Comparison of ENCODE assay signal across 13 cellular contexts in the genomic region with DNA sequence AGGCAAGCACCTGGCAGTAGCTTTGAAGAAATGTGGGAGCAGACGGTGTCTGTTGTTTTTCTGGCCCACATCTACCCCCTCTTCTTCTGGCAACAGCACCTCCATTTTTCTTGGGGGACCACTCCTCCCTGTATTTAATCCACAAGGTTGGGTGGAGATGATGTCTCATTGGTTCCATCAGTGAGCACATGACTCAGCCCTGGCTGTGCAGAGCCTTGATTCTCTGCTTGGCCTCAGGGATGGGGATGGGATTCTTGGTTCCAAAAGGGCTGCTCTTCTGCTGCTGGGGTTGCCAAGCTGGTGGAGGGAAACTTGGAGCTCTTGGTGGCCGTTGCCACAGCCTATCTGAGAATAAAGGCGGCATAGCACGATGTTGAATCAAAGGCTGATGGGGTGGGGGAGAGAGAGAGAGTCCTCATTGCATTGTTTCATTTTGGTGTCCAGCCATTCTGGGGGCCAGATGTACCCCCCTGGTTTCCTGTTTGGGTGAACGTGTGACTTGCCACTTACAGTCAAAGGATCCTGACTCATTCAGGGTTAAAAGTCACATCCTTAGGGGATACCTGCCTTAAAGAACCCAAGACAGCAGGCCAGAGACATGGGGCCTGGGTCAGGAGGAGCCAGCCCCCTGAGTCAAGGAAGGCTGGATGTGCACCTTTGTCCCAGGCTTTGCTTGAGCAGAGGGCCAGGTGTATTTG. TPM values are rescaled to one million over a fixed set of nuclear protein-coding genes. Genes with fewer than 3 reads are reported as not detected.
DNase-seq lines count a peak whose midpoint lies in the region; ATAC-seq, FAIRE-seq and TF ChIP-seq lines count a peak whose summit lies in the region.
"Had no signal": no experiment of that assay in that cellular context is flagged by ENCODE, and none has a peak within 500 bp of the region (broad histone marks: within the 10 kb centered on the region; RNA-seq: fewer than 3 reads in every experiment).

No MANE protein-coding gene starts in this region.

- intact Hi-C loops in HepG2 (cut with micrococcal nuclease; ENCODE audit: unreplicated experiment) (no loop called here), natural killer cell (cut with micrococcal nuclease) (loop anchor here (2.0 kb wide), 1 partner anchor 36 kb away; no protein-coding TSS in a partner anchor), mammary epithelial cell (cut with micrococcal nuclease) (no loop called here)

- H3K27ac ChIP-seq in liver (ENCODE audit: low read depth in 1 of 2, low read length in 2 of 2), result peak overlapping the region in 1 of 2 donors; percentile 31
- no peak overlapping the region for H3K27ac ChIP-seq in HepG2 (ENCODE audit: extremely low read length, insufficient read depth, low read length)
- H3K27ac ChIP-seq in brain microvascular endothelial cell, result peak overlapping the region; percentile 12
- H3K27ac ChIP-seq in mammary epithelial cell (ENCODE audit: insufficient read depth, low read depth, low read length), result no peak overlapping the region
- H3K27ac ChIP-seq: right lobe of liver, VCaP had no signal

- H3K27me3 Mint-ChIP-seq in natural killer cell (ENCODE audit: low read depth in 2 of 2), result no peaks in the 10 kb centered on the region

- peak overlapping the region; percentile 74 to 81 for H3K27ac Mint-ChIP-seq in natural killer cell
- H3K27ac Mint-ChIP-seq: HFFc6 had no signal

- TF ChIP-seq RAD21 in liver (IDR thresholded peaks at IDR 0.05), result no peak
- no peak for TF ChIP-seq RAD21 in HepG2 (CRISPR knock-in tag; IDR thresholded peaks at IDR 0.05)

- CTCF ChIA-PET in HepG2 (lab: Yijun Ruan, JAX; ENCODE audit: low intra/inter-chr PET ratio, low total read pairs) (no interaction called here), mammary epithelial cell (lab: Charles Lee; ENCODE audit: low non-redundant PET) (no interaction called here)

- peaks cover 18% of the 10 kb centered on the region for H3K79me2 ChIP-seq in HepG2 (ENCODE audit: insufficient read depth, low read length)
- H3K79me2 ChIP-seq in mammary epithelial cell (ENCODE audit: insufficient read depth, low read length), result no peaks in the 10 kb centered on the region

- no TSS peak for BruUV-seq in HepG2 (replicated peaks; lab: Mats Ljungman, UMichigan)
- no TSS peak for BruUV-seq in mammary epithelial cell (replicated peaks; lab: Mats Ljungman, UMichigan)

- TF ChIP-seq CTCF in liver (IDR thresholded peaks at IDR 0.05; ENCODE audit: low read depth, low read length, missing input control) (no peak), HepG2 (CRISPR knock-in tag; IDR thresholded peaks at IDR 0.05) (no peak), brain microvascular endothelial cell (IDR thresholded peaks at IDR 0.05; ENCODE audit: low read depth, low read length, missing control alignments) (no peak), natural killer cell (IDR thresholded peaks at IDR 0.05) (no peak), mammary epithelial cell (conservative IDR thresholded peaks at IDR 0.05 in 1 of 2, IDR thresholded peaks at IDR 0.05 in 1 of 2; ENCODE audit: extremely low read depth in 1 of 2, insufficient read depth in 1 of 2, low read depth in 1 of 2, low read length in 2 of 2) (no peak)

- H3K9me3 Mint-ChIP-seq in natural killer cell, result no peaks in the 10 kb centered on the region
- H3K9me3 Mint-ChIP-seq: HFFc6 had no signal

- ATAC-seq in HepG2 (no peak), natural killer cell (peak; percentile 26 to 61 (median 31)), HG03139 (IDR thresholded peaks at IDR 0.05; ENCODE audit: unreplicated experiment) (no peak)

- H3K36me3 Mint-ChIP-seq in natural killer cell, result no peaks in the 10 kb centered on the region

- H3K4me3 ChIP-seq in liver (ENCODE audit: low read depth in 1 of 3, low read length in 3 of 3), result no peak overlapping the region
- no peak overlapping the region for H3K4me3 ChIP-seq in HepG2 (replicated peaks in 1 of 3; ENCODE audit: insufficient read depth in 1 of 3, low read depth in 2 of 3, low read length in 3 of 3)
- H3K4me3 ChIP-seq in brain microvascular endothelial cell (ENCODE audit: low read depth, low read length), result no peak overlapping the region
- no peak overlapping the region for H3K4me3 ChIP-seq in mammary epithelial cell (replicated peaks in 1 of 3; ENCODE audit: insufficient read depth in 1 of 3, low read depth in 2 of 3, low read length in 3 of 3)
- H3K4me3 ChIP-seq: right lobe of liver had no signal

- no peaks in the 10 kb centered on the region for H3K36me3 ChIP-seq in liver (ENCODE audit: control insufficient read depth in 4 of 4, insufficient read depth in 3 of 4, low read depth in 1 of 4, low read length in 3 of 4)
- no peaks in the 10 kb centered on the region; a peak in 1 of 5 replicates for H3K36me3 ChIP-seq in HepG2 (replicated peaks in 1 of 2; ENCODE audit: control insufficient read depth in 1 of 2, insufficient read depth in 2 of 2, low read length in 2 of 2)
- H3K36me3 ChIP-seq in brain microvascular endothelial cell (replicated peaks), result no peaks in the 10 kb centered on the region
- H3K36me3 ChIP-seq in mammary epithelial cell (ENCODE audit: insufficient read depth, low read length), result no peaks in the 10 kb centered on the region
- H3K36me3 ChIP-seq: right lobe of liver had no signal

- 81% methylated on average over 5 of the region's 5 CpGs for WGBS in liver
- WGBS in HepG2 (ENCODE audit: low lambda C conversion rate), result 76% methylated on average over 5 of the region's 5 CpGs
- WGBS in mammary epithelial cell (ENCODE audit: low coverage, missing lambda C conversion rate), result 80% methylated on average over 5 of the region's 5 CpGs

- peak overlapping the region; percentile 52 for H3K4me3 Mint-ChIP-seq in natural killer cell
- H3K4me3 Mint-ChIP-seq: HFFc6 had no signal

- H3K9me3 ChIP-seq in liver (ENCODE audit: control insufficient read depth in 4 of 4, low read length in 3 of 4) (no peaks in the 10 kb centered on the region), HepG2 (ENCODE audit: low read length) (no peaks in the 10 kb centered on the region), mammary epithelial cell (replicated peaks; ENCODE audit: insufficient read depth, low read length) (no peaks in the 10 kb centered on the region)
- H3K9me3 ChIP-seq: right lobe of liver had no signal

- H3K9ac ChIP-seq in liver (ENCODE audit: low read depth in 1 of 2, low read length in 2 of 2), result no peak overlapping the region
- no peak overlapping the region for H3K9ac ChIP-seq in HepG2 (ENCODE audit: insufficient read depth, low read depth, low read length)
- H3K9ac ChIP-seq in mammary epithelial cell (ENCODE audit: insufficient read depth, low read length), result no peak overlapping the region

- H4K20me1 ChIP-seq in HepG2 (ENCODE audit: insufficient read depth, low read length) (no peaks in the 10 kb centered on the region), mammary epithelial cell (ENCODE audit: insufficient read depth, low read length) (no peaks in the 10 kb centered on the region)

- dilution Hi-C loops in mammary epithelial cell (cut with HindIII; ENCODE audit: low sequenced_read_pairs), result no loop called here

- TF ChIP-seq POLR2A in HepG2 (IDR thresholded peaks at IDR 0.05; ENCODE audit: insufficient read depth in 1 of 2, low read depth in 2 of 2, low read length in 2 of 2), result no peak

- DNase-seq in HepG2 (ENCODE audit: low spot score) (no peak), brain microvascular endothelial cell (no peak), natural killer cell (no peak), T-helper 9 cell (no peak), mammary epithelial cell (no peak), AML-193 (lab: John Stamatoyannopoulos, UW) (no peak)
- DNase-seq: HFFc6, Kasumi-1, NCI-H345, right lobe of liver had no signal

- H2AFZ ChIP-seq in HepG2 (ENCODE audit: low read length), result no peak overlapping the region
- H2AFZ ChIP-seq in mammary epithelial cell (ENCODE audit: low read depth, low read length), result no peak overlapping the region

- H3K4me1 ChIP-seq in liver (ENCODE audit: control insufficient read depth in 4 of 4, insufficient read depth in 4 of 4, low read length in 3 of 4) (peaks cover 0 to 4% (median under 1%) of the 10 kb centered on the region in 4 donors), HepG2 (ENCODE audit: insufficient read depth, low read length) (peaks cover 66% of the 10 kb centered on the region), mammary epithelial cell (ENCODE audit: insufficient read depth, low read length) (no peaks in the 10 kb centered on the region)

- POLR2A ChIA-PET in HepG2 (lab: Yijun Ruan, JAX), result interaction anchor here (0.7 to 1.8 kb wide), 5 partner anchors 11 to 90 kb away, joined by 3 to 4 read pairs (median 3); a partner anchor contains a TSS

- no peak for TF ChIP-seq EP300 in HepG2 (IDR thresholded peaks at IDR 0.05; ENCODE audit: low read depth in 2 of 2, low read length in 2 of 2)
- no peak for TF ChIP-seq EP300 in HepG2 (CRISPR knock-in tag; IDR thresholded peaks at IDR 0.05; ENCODE audit: borderline replicate concordance)

- in situ Hi-C loops in HepG2 (cut with HindIII; ENCODE audit: extremely low pct_ligation_motif_present, low pct_unique_long_range_greater_than_20kb), result no loop called here
- in situ Hi-C loops in brain microvascular endothelial cell (cut with HindIII; ENCODE audit: low pct_ligation_motif_present, low sequenced_read_pairs), result no loop called here
- in situ Hi-C loops in mammary epithelial cell (cut with MboI; ENCODE audit: low sequenced_read_pairs in 2 of 2), result no loop called here

- no peak overlapping the region for H3K4me2 ChIP-seq in HepG2 (ENCODE audit: low read depth, low read length)
- H3K4me2 ChIP-seq in mammary epithelial cell (ENCODE audit: insufficient read depth, low read depth, low read length), result no peak overlapping the region

- peaks cover 75 to 85% of the 10 kb centered on the region in 2 donors for H3K4me1 Mint-ChIP-seq in natural killer cell

- no peak for FAIRE-seq in HepG2 (lab: Jason Lieb, UNC)

- H3K27me3 ChIP-seq in liver (ENCODE audit: control insufficient read depth in 4 of 4, insufficient read depth in 4 of 4, low read length in 3 of 4), result no peaks in the 10 kb centered on the region
- H3K27me3 ChIP-seq in HepG2 (ENCODE audit: control insufficient read depth in 1 of 2, insufficient read depth in 2 of 2, low read length in 2 of 2), result no peaks in the 10 kb centered on the region
- H3K27me3 ChIP-seq in brain microvascular endothelial cell (replicated peaks), result no peaks in the 10 kb centered on the region
- no peaks in the 10 kb centered on the region for H3K27me3 ChIP-seq in mammary epithelial cell (ENCODE audit: insufficient read depth, low read length)
- H3K27me3 ChIP-seq: right lobe of liver had no signal

RNA-seq across cellular contexts. Expression of a gene that starts 25.9 kb away (rescaled TPM):
- 1 to 10 TPM; 4.5 to 6.6 TPM for total RNA-seq in liver
- 1 to 10 TPM; 2.1 to 5.7 TPM for polyA plus RNA-seq in liver
- 12.6 and 12.8 TPM in 2 replicates for total RNA-seq in HepG2 (2016; rRNA removed; fragmentation: Illumina TruSeq; extraction: Trizol)
- total RNA-seq in HepG2 (2016; cell fraction: cytosol; rRNA removed; fragmentation: Illumina TruSeq; extraction: Trizol; ENCODE audit: low read depth), result 6.3 and 7.7 TPM in 2 replicates
- 11.4 and 13.0 TPM in 2 replicates for total RNA-seq in HepG2 (2016; cell fraction: insoluble cytoplasmic fraction; rRNA removed; fragmentation: Illumina TruSeq; extraction: Trizol)
- 18.1 and 19.4 TPM in 2 replicates for total RNA-seq in HepG2 (2016; cell fraction: membrane; rRNA removed; fragmentation: Illumina TruSeq; extraction: Trizol)
- 6.4 and 8.1 TPM in 2 replicates for total RNA-seq in HepG2 (2016; cell fraction: nucleus; rRNA removed; fragmentation: Illumina TruSeq; extraction: Trizol)
- polyA plus RNA-seq in HepG2 (2011; rRNA removed), result 10.4 and 11.5 TPM in 2 replicates
- 10.0 and 11.4 TPM in 2 replicates for polyA plus RNA-seq in HepG2 (2011; cell fraction: cytosol; rRNA removed)
- 11.8 and 12.9 TPM in 2 replicates for polyA plus RNA-seq in HepG2 (2011; cell fraction: nucleus; rRNA removed)
- 10.9 and 14.3 TPM in 2 replicates for polyA plus RNA-seq in HepG2 (2012)
- 7.6 and 7.7 TPM in 2 replicates for polyA plus RNA-seq in HepG2 (2016; cell fraction: cytosol; fragmentation: Illumina TruSeq; extraction: Trizol; ENCODE audit: low read depth)
- 14.0 and 15.2 TPM in 2 replicates for polyA plus RNA-seq in HepG2 (2016; cell fraction: insoluble cytoplasmic fraction; fragmentation: Illumina TruSeq; extraction: Trizol; ENCODE audit: low read depth)
- polyA plus RNA-seq in HepG2 (2016; cell fraction: membrane; fragmentation: Illumina TruSeq; extraction: Trizol; ENCODE audit: low read depth), result 16.0 and 16.9 TPM in 2 replicates
- 15.4 and 17.0 TPM in 2 replicates for polyA plus RNA-seq in HepG2 (2016; cell fraction: nucleus; fragmentation: Illumina TruSeq; extraction: Trizol; ENCODE audit: insufficient read depth, low read depth)
- 5.5 and 9.4 TPM in 2 replicates for polyA minus RNA-seq in HepG2 (2011; rRNA and poly(A)+ RNA removed; ENCODE audit: low replicate concordance)
- 5.5 and 8.2 TPM in 2 replicates for polyA minus RNA-seq in HepG2 (2011; cell fraction: cytosol; rRNA and poly(A)+ RNA removed)
- 5.2 and 6.5 TPM in 2 replicates for polyA minus RNA-seq in HepG2 (2011; cell fraction: nucleus; rRNA and poly(A)+ RNA removed)
- total RNA-seq in natural killer cell, result 10 to 100 TPM; 37.6 to 54.3 (median 47.9) TPM
- 1 to 10 TPM; 1.2 to 6.9 TPM for total RNA-seq in mammary epithelial cell
- polyA plus RNA-seq in mammary epithelial cell, result 4.0 TPM
- polyA minus RNA-seq in mammary epithelial cell, result 2.5 TPM

RNA-seq across cellular contexts. Expression of a gene that starts 54.7 kb away (rescaled TPM):
- total RNA-seq in liver (100 to 1,000 TPM; 176 to 247 TPM), HepG2 (2016; rRNA removed; fragmentation: Illumina TruSeq; extraction: Trizol) (407 and 643 TPM in 2 replicates), natural killer cell (10 to 100 TPM; 12.5 to 17.4 (median 15.3) TPM), mammary epithelial cell (100 to 1,000 TPM in 1 of 2 donors, 10 to 100 TPM in 1; 96.6 to 125 TPM)
- polyA plus RNA-seq in liver (100 to 1,000 TPM; 268 to 307 TPM), HepG2 (2011; rRNA removed) (422 and 565 TPM in 2 replicates), mammary epithelial cell (167 TPM)
- 38.1 and 38.2 TPM in 2 replicates for total RNA-seq in HepG2 (2016; cell fraction: cytosol; rRNA removed; fragmentation: Illumina TruSeq; extraction: Trizol; ENCODE audit: low read depth)
- 410 and 682 TPM in 2 replicates for total RNA-seq in HepG2 (2016; cell fraction: insoluble cytoplasmic fraction; rRNA removed; fragmentation: Illumina TruSeq; extraction: Trizol)
- total RNA-seq in HepG2 (2016; cell fraction: membrane; rRNA removed; fragmentation: Illumina TruSeq; extraction: Trizol), result 107 and 113 TPM in 2 replicates
- 156 and 165 TPM in 2 replicates for total RNA-seq in HepG2 (2016; cell fraction: nucleus; rRNA removed; fragmentation: Illumina TruSeq; extraction: Trizol)
- polyA plus RNA-seq in HepG2 (2011; cell fraction: cytosol; rRNA removed), result 232 and 280 TPM in 2 replicates
- 67.2 and 84.0 TPM in 2 replicates for polyA plus RNA-seq in HepG2 (2011; cell fraction: nucleus; rRNA removed)
- 200 and 294 TPM in 2 replicates for polyA plus RNA-seq in HepG2 (2012)
- 38.1 and 38.3 TPM in 2 replicates for polyA plus RNA-seq in HepG2 (2016; cell fraction: cytosol; fragmentation: Illumina TruSeq; extraction: Trizol; ENCODE audit: low read depth)
- polyA plus RNA-seq in HepG2 (2016; cell fraction: insoluble cytoplasmic fraction; fragmentation: Illumina TruSeq; extraction: Trizol; ENCODE audit: low read depth), result 634 and 704 TPM in 2 replicates
- 89.6 and 90.4 TPM in 2 replicates for polyA plus RNA-seq in HepG2 (2016; cell fraction: membrane; fragmentation: Illumina TruSeq; extraction: Trizol; ENCODE audit: low read depth)
- 227 and 242 TPM in 2 replicates for polyA plus RNA-seq in HepG2 (2016; cell fraction: nucleus; fragmentation: Illumina TruSeq; extraction: Trizol; ENCODE audit: insufficient read depth, low read depth)
- 468 and 479 TPM in 2 replicates for polyA minus RNA-seq in HepG2 (2011; rRNA and poly(A)+ RNA removed; ENCODE audit: low replicate concordance)
- 135 and 138 TPM in 2 replicates for polyA minus RNA-seq in HepG2 (2011; cell fraction: cytosol; rRNA and poly(A)+ RNA removed)
- polyA minus RNA-seq in HepG2 (2011; cell fraction: nucleus; rRNA and poly(A)+ RNA removed), result 69.5 and 85.7 TPM in 2 replicates
- polyA minus RNA-seq in mammary epithelial cell, result 144 TPM

Comparison
In these comparisons a context has a peak if more than half of its experiments do, and no peak if none do; other contexts are left out.
1. ATAC-seq: peak in natural killer cell (3 of 3); none in HepG2 (single experiment) and HG03139 (single experiment).